Comparison of ENCODE assay signal across 9 cellular contexts in genomic region chr15:58065445-58066041, GRCh38. TPM values are rescaled to one million over a fixed set of nuclear protein-coding genes. Genes with fewer than 3 reads are reported as not detected.
A peak's percentile ranks its signal among the peaks of the same experiment; 100 is the strongest.
DNase-seq lines count a peak whose midpoint lies in the region; ATAC-seq and TF ChIP-seq lines count a peak whose summit lies in the region.
"Had no signal": no experiment of that assay in that cellular context is flagged by ENCODE, and none has a peak within 500 bp of the region (broad histone marks: within the 10 kb centered on the region; RNA-seq: fewer than 3 reads in every experiment).

Gene ALDH1A2 (minus strand): TSS chr15:58065711. CDS start chr15:58065650, 61 bp downstream.

- H3K36me3 ChIP-seq in right lobe of liver, result no peaks in the 10 kb centered on the region

- WGBS in right lobe of liver (ENCODE audit: insufficient coverage, low coverage, low lambda C conversion rate, missing lambda C conversion rate), result 6% methylated on average over 12 of the region's 75 CpGs

- peaks cover 0 to 12% (median 4%) of the 10 kb centered on the region in 4 donors for H3K4me1 ChIP-seq in right lobe of liver

- ATAC-seq in right lobe of liver (peak; percentile 16 to 32 (median 24)), GM19035 (IDR thresholded peaks at IDR 0.05; ENCODE audit: unreplicated experiment) (no peak)
- ATAC-seq in stimulated activated naive CD8-positive, alpha-beta T cell treated with anti-CD3 and anti-CD28 coated beads, Interleukin-15, Interleukin-2, amounts not matched to agents 100 U/mL and 50 U/mL, for 24 hours, result no peak

- intact Hi-C loops in activated CD4-positive, alpha-beta memory T cell treated with anti-CD3 and anti-CD28 coated beads for 36 hours (cut with micrococcal nuclease), result loop anchor here (1.0 to 10.0 kb wide), 3 partner anchors 23 to 504 kb away; no protein-coding TSS in a partner anchor
- intact Hi-C loops in right lobe of liver (cut with DNase I), result loop anchor here (5.0 to 10.0 kb wide), 3 partner anchors 198 to 333 kb away; no protein-coding TSS in a partner anchor

- H3K4me1 Mint-ChIP-seq in activated CD4-positive, alpha-beta memory T cell treated with anti-CD3 and anti-CD28 coated beads for 36 hours (ENCODE audit: low read depth), result peaks cover 9% of the 10 kb centered on the region
- peaks cover 3% of the 10 kb centered on the region for H3K4me1 Mint-ChIP-seq in activated CD4-positive, alpha-beta memory T cell treated with anti-CD3 and anti-CD28 coated beads, Interleukin-2, amount 10 ng/mL, durations not matched to agents 7 days and 5 days
- peaks cover 3% of the 10 kb centered on the region for H3K4me1 Mint-ChIP-seq in chondrocyte (ENCODE audit: low read depth)

- H3K9me3 Mint-ChIP-seq in activated CD4-positive, alpha-beta memory T cell treated with anti-CD3 and anti-CD28 coated beads for 36 hours, result no peaks in the 10 kb centered on the region
- no peaks in the 10 kb centered on the region for H3K9me3 Mint-ChIP-seq in activated CD4-positive, alpha-beta memory T cell treated with anti-CD3 and anti-CD28 coated beads, Interleukin-2, amount 10 ng/mL, durations not matched to agents 7 days and 5 days
- peaks cover 3% of the 10 kb centered on the region for H3K9me3 Mint-ChIP-seq in chondrocyte (ENCODE audit: low read depth)

- POLR2A ChIA-PET in activated CD4-positive, alpha-beta memory T cell treated with anti-CD3 and anti-CD28 coated beads for 36 hours (lab: Charles Lee), result no interaction called here
- POLR2A ChIA-PET in activated CD4-positive, alpha-beta memory T cell treated with anti-CD3 and anti-CD28 coated beads, Interleukin-2, amount 10 ng/mL, durations not matched to agents 7 days and 5 days (lab: Charles Lee), result no interaction called here

- H3K9me3 ChIP-seq in right lobe of liver, result no peaks in the 10 kb centered on the region

- H3K27me3 Mint-ChIP-seq in activated CD4-positive, alpha-beta memory T cell treated with anti-CD3 and anti-CD28 coated beads for 36 hours, result peaks cover 49% of the 10 kb centered on the region
- peaks cover 52% of the 10 kb centered on the region for H3K27me3 Mint-ChIP-seq in activated CD4-positive, alpha-beta memory T cell treated with anti-CD3 and anti-CD28 coated beads, Interleukin-2, amount 10 ng/mL, durations not matched to agents 7 days and 5 days
- H3K27me3 Mint-ChIP-seq in chondrocyte (ENCODE audit: low read depth), result peaks cover 58% of the 10 kb centered on the region

- peaks cover 0 to 17% of the 10 kb centered on the region in 2 donors for H3K27me3 ChIP-seq in right lobe of liver

- H3K4me3 Mint-ChIP-seq in activated CD4-positive, alpha-beta memory T cell treated with anti-CD3 and anti-CD28 coated beads for 36 hours, result peak within 1 kb of the TSS; percentile 32
- no peak within 1 kb of the TSS for H3K4me3 Mint-ChIP-seq in activated CD4-positive, alpha-beta memory T cell treated with anti-CD3 and anti-CD28 coated beads, Interleukin-2, amount 10 ng/mL, durations not matched to agents 7 days and 5 days
- peak within 1 kb of the TSS; percentile 19 for H3K4me3 Mint-ChIP-seq in chondrocyte (ENCODE audit: unreplicated experiment)

- peak within 1 kb of the TSS; percentile 29 to 49 (median 36) for H3K4me3 ChIP-seq in right lobe of liver

- H3K27ac Mint-ChIP-seq in activated CD4-positive, alpha-beta memory T cell treated with anti-CD3 and anti-CD28 coated beads for 36 hours, result no peak within 1 kb of the TSS
- no peak within 1 kb of the TSS for H3K27ac Mint-ChIP-seq in activated CD4-positive, alpha-beta memory T cell treated with anti-CD3 and anti-CD28 coated beads, Interleukin-2, amount 10 ng/mL, durations not matched to agents 7 days and 5 days
- H3K27ac Mint-ChIP-seq in chondrocyte (ENCODE audit: unreplicated experiment), result no peak within 1 kb of the TSS

- TF ChIP-seq POLR2A in right lobe of liver (IDR thresholded peaks at IDR 0.05), result no peak

- DNase-seq in activated CD4-positive, alpha-beta memory T cell treated with anti-CD3 and anti-CD28 coated beads for 36 hours, result peak; percentile 18
- no peak for DNase-seq in activated CD4-positive, alpha-beta memory T cell treated with anti-CD3 and anti-CD28 coated beads, Interleukin-2, amount 10 ng/mL, durations not matched to agents 7 days and 5 days
- DNase-seq in chondrocyte (ENCODE audit: low spot score) (peak; percentile 50), right lobe of liver (peak in 2 of 3 donors; percentile 30 to 53), GDM1 (lab: John Stamatoyannopoulos, UW) (no peak), HuH-7.5 (ENCODE audit: low spot score) (no peak)
- DNase-seq in stimulated activated naive CD8-positive, alpha-beta T cell treated with anti-CD3 and anti-CD28 coated beads, Interleukin-15, Interleukin-2, amounts not matched to agents 100 U/mL and 50 U/mL, for 24 hours, result peak; percentile 5

- no peaks in the 10 kb centered on the region for H3K36me3 Mint-ChIP-seq in activated CD4-positive, alpha-beta memory T cell treated with anti-CD3 and anti-CD28 coated beads for 36 hours
- no peaks in the 10 kb centered on the region for H3K36me3 Mint-ChIP-seq in activated CD4-positive, alpha-beta memory T cell treated with anti-CD3 and anti-CD28 coated beads, Interleukin-2, amount 10 ng/mL, durations not matched to agents 7 days and 5 days (ENCODE audit: low read depth)
- H3K36me3 Mint-ChIP-seq in chondrocyte (ENCODE audit: low read depth), result peaks cover 2% of the 10 kb centered on the region

- TF ChIP-seq CTCF in chondrocyte (IDR thresholded peaks at IDR 0.05) (no peak), right lobe of liver (IDR thresholded peaks at IDR 0.05) (no peak)

- CTCF ChIA-PET in activated CD4-positive, alpha-beta memory T cell treated with anti-CD3 and anti-CD28 coated beads for 36 hours (lab: Charles Lee), result interaction anchor here (1.0 to 2.0 kb wide), 9 partner anchors 12 to 423 kb away, joined by 3 to 7 read pairs (median 4); no protein-coding TSS in a partner anchor
- CTCF ChIA-PET in activated CD4-positive, alpha-beta memory T cell treated with anti-CD3 and anti-CD28 coated beads, Interleukin-2, amount 10 ng/mL, durations not matched to agents 7 days and 5 days (lab: Charles Lee), result interaction anchor here (1.0 to 1.8 kb wide), 4 partner anchors 12 to 315 kb away, joined by 3 to 8 read pairs (median 6); no protein-coding TSS in a partner anchor

- H3K27ac ChIP-seq in right lobe of liver, result no peak within 1 kb of the TSS

RNA-seq across cellular contexts. Expression of gene ALDH1A2, which starts in this region (rescaled TPM):
- under 1 TPM; 0.19 to 0.78 TPM for total RNA-seq in activated CD4-positive, alpha-beta memory T cell treated with anti-CD3 and anti-CD28 coated beads for 36 hours
- under 1 TPM in 1 of 2 experiments, not detected in 1; 0.63 TPM for total RNA-seq in activated CD4-positive, alpha-beta memory T cell treated with anti-CD3 and anti-CD28 coated beads, Interleukin-2, amount 10 ng/mL, durations not matched to agents 7 days and 5 days
- total RNA-seq in chondrocyte (0.54 to 0.63 TPM in 2 of 3 replicates, not detected in the other), right lobe of liver (10 to 100 TPM in 4 of 6 experiments, 1 to 10 TPM in 2; 4.3 to 33.2 (median 10.8) TPM)
- total RNA-seq: Daoy had no signal

Comparison
In these comparisons a context has a peak if more than half of its experiments do, and no peak if none do; other contexts are left out.
1. Peak in DNase-seq in activated CD4-positive, alpha-beta memory T cell treated with anti-CD3 and anti-CD28 coated beads for 36 hours; RNA of the gene not detected or under 1 TPM.
2. Peak in DNase-seq in chondrocyte; RNA of the gene not detected or under 1 TPM.
3. DNase-seq: peak in right lobe of liver (2 of 3) and stimulated activated naive CD8-positive, alpha-beta T cell treated with anti-CD3 and anti-CD28 coated beads, Interleukin-15, Interleukin-2, amounts not matched to agents 100 U/mL and 50 U/mL, for 24 hours (single experiment); none in activated CD4-positive, alpha-beta memory T cell treated with anti-CD3 and anti-CD28 coated beads, Interleukin-2, amount 10 ng/mL, durations not matched to agents 7 days and 5 days (single experiment), GDM1 (single experiment) and HuH-7.5 (single experiment).
4. ATAC-seq: peak in right lobe of liver (4 of 4); none in stimulated activated naive CD8-positive, alpha-beta T cell treated with anti-CD3 and anti-CD28 coated beads, Interleukin-15, Interleukin-2, amounts not matched to agents 100 U/mL and 50 U/mL, for 24 hours (single experiment) and GM19035 (single experiment).